In the genomic region with DNA sequence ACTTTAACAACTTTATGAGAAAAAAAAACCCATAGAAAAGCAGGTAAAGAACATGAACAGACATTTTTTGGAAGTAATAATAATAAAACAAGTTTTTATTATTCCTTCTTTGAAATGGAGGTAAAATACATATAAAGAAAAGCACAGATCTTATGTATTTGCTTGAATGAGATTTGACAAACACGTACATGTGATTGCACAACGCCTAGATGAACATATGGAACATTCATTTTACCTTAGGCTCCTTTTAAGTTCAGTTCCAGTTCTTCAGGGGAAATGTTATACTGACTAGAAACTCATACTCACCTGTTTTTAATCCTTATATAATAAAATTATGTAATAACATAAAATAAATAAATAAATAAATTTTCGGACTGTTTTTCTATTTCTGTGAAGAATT, we compare ENCODE assay signal across 7 cellular contexts.
"Had no signal": no experiment of that assay in that cellular context is flagged by ENCODE, and none has a peak within 500 bp of the region (broad histone marks: within the 10 kb centered on the region; RNA-seq: fewer than 3 reads in every experiment).

No MANE protein-coding gene starts in this region.

- FAIRE-seq: H1, H54, HTR-8/SVneo had no signal

- DNase-seq: H9, HCEC 1CT, KG1 had no signal

- ATAC-seq: GM23338 had no signal
